ENCODE assay signal across 17 cellular contexts in genomic region chr16:81748476-81749198, GRCh38. TPM values are rescaled to one million over a fixed set of nuclear protein-coding genes. Genes with fewer than 3 reads are reported as not detected.
A peak's percentile ranks its signal among the peaks of the same experiment; 100 is the strongest.
DNase-seq lines count a peak whose midpoint lies in the region; ATAC-seq and TF ChIP-seq lines count a peak whose summit lies in the region.
"Had no signal": no experiment of that assay in that cellular context is flagged by ENCODE, and none has a peak within 500 bp of the region (broad histone marks: within the 10 kb centered on the region; RNA-seq: fewer than 3 reads in every experiment).

No MANE protein-coding gene starts in this region.

- peak; percentile 38 for ATAC-seq in activated naive CD8-positive, alpha-beta T cell treated with anti-CD3 and anti-CD28 coated beads, Interleukin-2, amount 50 U/mL, for 24 hours
- no peak for ATAC-seq in left lobe of liver

- H2AFZ ChIP-seq in MM.1S (ENCODE audit: low read length) (0 out of 2 replicates have a peak overlapping the region, but pooled peaks have one; percentile 23), hepatocyte (no peak overlapping the region)

- H3K27me3 Mint-ChIP-seq in activated naive CD8-positive, alpha-beta T cell treated with anti-CD3 and anti-CD28 coated beads, Interleukin-2, amount 50 U/mL, for 24 hours: no peaks in the 10 kb centered on the region

- H3K27me3 ChIP-seq in MM.1S (replicated peaks; ENCODE audit: insufficient read depth, low read length) (no peaks in the 10 kb centered on the region), brain microvascular endothelial cell (replicated peaks) (no peaks in the 10 kb centered on the region), hepatocyte (no peaks in the 10 kb centered on the region)
- H3K27me3 ChIP-seq: cardiac muscle cell, Peyer's patch had no signal

- H3K9me2 ChIP-seq in MM.1S (replicated peaks; ENCODE audit: insufficient read depth, low read length) (no peaks in the 10 kb centered on the region), hepatocyte (replicated peaks; ENCODE audit: insufficient read depth) (no peaks in the 10 kb centered on the region)

- in situ Hi-C loops in brain microvascular endothelial cell (cut with HindIII; ENCODE audit: low pct_ligation_motif_present, low sequenced_read_pairs): loop anchor here (25.0 kb wide), 1 partner anchor 386 kb away; no protein-coding TSS in a partner anchor

- peaks cover 2% of the 10 kb centered on the region for H3K36me3 Mint-ChIP-seq in activated naive CD8-positive, alpha-beta T cell treated with anti-CD3 and anti-CD28 coated beads, Interleukin-2, amount 50 U/mL, for 24 hours (ENCODE audit: low read depth)
- H3K36me3 Mint-ChIP-seq: activated naive CD4-positive, alpha-beta T cell treated with anti-CD3 and anti-CD28 coated beads, Interleukin-2, amount 10 ng/mL, durations not matched to agents 7 days and 5 days had no signal

- 0 out of 2 replicates have a peak, but pooled peaks have one; percentile 7 for TF ChIP-seq CTCF in MM.1S (IDR thresholded peaks at IDR 0.05; ENCODE audit: low read length)
- TF ChIP-seq CTCF in brain microvascular endothelial cell (IDR thresholded peaks at IDR 0.05; ENCODE audit: low read depth, low read length, missing control alignments): no peak
- TF ChIP-seq CTCF in hepatocyte (IDR thresholded peaks at IDR 0.05; ENCODE audit: poor library complexity): no peak

- peaks cover 24% of the 10 kb centered on the region for H3K4me1 Mint-ChIP-seq in activated naive CD8-positive, alpha-beta T cell treated with anti-CD3 and anti-CD28 coated beads, Interleukin-2, amount 50 U/mL, for 24 hours

- H3K4me3 Mint-ChIP-seq in activated naive CD8-positive, alpha-beta T cell treated with anti-CD3 and anti-CD28 coated beads, Interleukin-2, amount 50 U/mL, for 24 hours: no peak overlapping the region
- H3K4me3 Mint-ChIP-seq: activated naive CD4-positive, alpha-beta T cell treated with anti-CD3 and anti-CD28 coated beads, Interleukin-2, amount 10 ng/mL, durations not matched to agents 7 days and 5 days had no signal

- no peaks in the 10 kb centered on the region for H3K9me3 ChIP-seq in MM.1S (replicated peaks; ENCODE audit: insufficient read depth, low read length)
- H3K9me3 ChIP-seq in hepatocyte (ENCODE audit: low read depth): no peaks in the 10 kb centered on the region
- H3K9me3 ChIP-seq: Peyer's patch had no signal

- H3K79me2 ChIP-seq in MM.1S (ENCODE audit: low read length) (no peaks in the 10 kb centered on the region), hepatocyte (no peaks in the 10 kb centered on the region)

- H4K20me1 ChIP-seq in MM.1S (ENCODE audit: insufficient read depth, low read length): no peaks in the 10 kb centered on the region
- no peaks in the 10 kb centered on the region for H4K20me1 ChIP-seq in hepatocyte (ENCODE audit: insufficient read depth, poor library complexity, severe bottlenecking)

- H3K27ac ChIP-seq in MM.1S (ENCODE audit: low read length) (no peak overlapping the region), brain microvascular endothelial cell (no peak overlapping the region), hepatocyte (no peak overlapping the region)
- H3K27ac ChIP-seq: cardiac muscle cell had no signal

- 67% methylated on average over 7 of the region's 7 CpGs for WGBS in hepatocyte (ENCODE audit: low lambda C conversion rate, missing lambda C conversion rate)

- peak; percentile 15 for DNase-seq in stimulated activated CD4-positive, alpha-beta T cell treated with anti-CD3 and anti-CD28 coated beads, Interleukin-15, amount 100 ng/mL, for 24 hours
- DNase-seq in stimulated activated CD4-positive, alpha-beta T cell treated with anti-CD3 and anti-CD28 coated beads, Interleukin-4, amount 100 ng/mL, for 24 hours: no peak
- DNase-seq in MM.1S (no peak), brain microvascular endothelial cell (no peak), left lobe of liver (ENCODE audit: low spot score) (no peak), DMS153 (lab: John Stamatoyannopoulos, UW) (no peak), hepatocyte (ENCODE audit: low spot score) (no peak)
- DNase-seq in activated naive CD8-positive, alpha-beta T cell treated with anti-CD3 and anti-CD28 coated beads, Interleukin-2, amount 50 U/mL, for 24 hours: peak; percentile 18
- DNase-seq: activated naive CD4-positive, alpha-beta T cell treated with anti-CD3 and anti-CD28 coated beads, Interleukin-2, amount 10 ng/mL, durations not matched to agents 7 days and 5 days; EL; HCEC 1CT; kidney glomerular epithelial cell; NCI-H1092 treated with DMSO at 0.1 percent for 48 hours; NCI-H2227 treated with DMSO at 0.1 percent for 48 hours; stimulated activated CD8-positive, alpha-beta memory T cell treated with anti-CD3 and anti-CD28 coated beads, Interleukin-4, amount 100 ng/mL, for 48 hours had no signal

- peak overlapping the region; percentile 59 for H3K27ac Mint-ChIP-seq in activated naive CD8-positive, alpha-beta T cell treated with anti-CD3 and anti-CD28 coated beads, Interleukin-2, amount 50 U/mL, for 24 hours
- H3K27ac Mint-ChIP-seq: activated naive CD4-positive, alpha-beta T cell treated with anti-CD3 and anti-CD28 coated beads, Interleukin-2, amount 10 ng/mL, durations not matched to agents 7 days and 5 days had no signal

- 0 out of 2 replicates have a peak overlapping the region, but pooled peaks have one; percentile 15 for H3K4me2 ChIP-seq in MM.1S (ENCODE audit: low read depth, low read length)
- no peak overlapping the region for H3K4me2 ChIP-seq in hepatocyte

- H3F3A ChIP-seq in MM.1S (ENCODE audit: insufficient read depth, low read length): no peaks in the 10 kb centered on the region

- H3K4me1 ChIP-seq in MM.1S (ENCODE audit: low read length) (peaks cover 14% of the 10 kb centered on the region), hepatocyte (ENCODE audit: insufficient read depth) (peaks cover 4% of the 10 kb centered on the region)

- H3K9ac ChIP-seq in MM.1S (ENCODE audit: low read length): no peak overlapping the region

- H3K9me3 Mint-ChIP-seq in activated naive CD8-positive, alpha-beta T cell treated with anti-CD3 and anti-CD28 coated beads, Interleukin-2, amount 50 U/mL, for 24 hours: peaks cover 3% of the 10 kb centered on the region
- H3K9me3 Mint-ChIP-seq: activated naive CD4-positive, alpha-beta T cell treated with anti-CD3 and anti-CD28 coated beads, Interleukin-2, amount 10 ng/mL, durations not matched to agents 7 days and 5 days had no signal

- H3K36me3 ChIP-seq in MM.1S (replicated peaks; ENCODE audit: insufficient read depth, low read length) (no peaks in the 10 kb centered on the region), brain microvascular endothelial cell (replicated peaks) (no peaks in the 10 kb centered on the region), hepatocyte (replicated peaks; ENCODE audit: insufficient read depth, low read depth) (no peaks in the 10 kb centered on the region)
- H3K36me3 ChIP-seq: cardiac muscle cell, Peyer's patch had no signal

- H3K4me3 ChIP-seq in MM.1S (ENCODE audit: low read length) (no peak overlapping the region), brain microvascular endothelial cell (ENCODE audit: low read depth, low read length) (no peak overlapping the region), hepatocyte (no peak overlapping the region)
- H3K4me3 ChIP-seq: cardiac muscle cell, Peyer's patch had no signal

RNA-seq across cellular contexts. Expression of gene PLCG2, which starts 30.5 kb away (rescaled TPM):
- total RNA-seq in left lobe of liver: 12.1 TPM
- total RNA-seq in hepatocyte: 5.0 and 7.8 TPM in 2 replicates
- 2.5 and 5.0 TPM in 2 replicates for polyA plus RNA-seq in hepatocyte

Comparison
In these comparisons a context has a peak if more than half of its experiments do, and no peak if none do; other contexts are left out.
1. DNase-seq: peak in stimulated activated CD4-positive, alpha-beta T cell treated with anti-CD3 and anti-CD28 coated beads, Interleukin-15, amount 100 ng/mL, for 24 hours (single experiment) and activated naive CD8-positive, alpha-beta T cell treated with anti-CD3 and anti-CD28 coated beads, Interleukin-2, amount 50 U/mL, for 24 hours (single experiment); none in stimulated activated CD4-positive, alpha-beta T cell treated with anti-CD3 and anti-CD28 coated beads, Interleukin-4, amount 100 ng/mL, for 24 hours (single experiment), MM.1S (single experiment), brain microvascular endothelial cell (single experiment), left lobe of liver (single experiment), DMS153 (single experiment) and hepatocyte (single experiment).